1 cellular context compared by ENCODE assay signal in genomic region chr15:98728811-98729160, GRCh38.
TF ChIP-seq lines count a peak whose summit lies in the region.

No MANE protein-coding gene starts in this region.

TF ChIP-seq in HepG2, 621 proteins besides CTCF, POLR2A, EP300 and RAD21 (continued from another document):
- TF ChIP-seq GLMP (CRISPR knock-in tag; IDR thresholded peaks at IDR 0.05; ENCODE audit: borderline replicate concordance) (no peak), TBL1XR1 (IDR thresholded peaks at IDR 0.05; ENCODE audit: borderline replicate concordance, low read length, partially characterized antibody) (no peak), ZNF18 (CRISPR knock-in tag; IDR thresholded peaks at IDR 0.05; ENCODE audit: insufficient replicate concordance) (no peak), SMARCE1 (IDR thresholded peaks at IDR 0.05; ENCODE audit: borderline replicate concordance) (no peak), MIER2 (CRISPR knock-in tag; IDR thresholded peaks at IDR 0.05) (no peak), FOXO1 (CRISPR knock-in tag; IDR thresholded peaks at IDR 0.05) (no peak), PBX2 (CRISPR knock-in tag; IDR thresholded peaks at IDR 0.05) (no peak), ZNF333 (CRISPR knock-in tag; IDR thresholded peaks at IDR 0.05; ENCODE audit: borderline replicate concordance) (no peak), ZC3H13 (CRISPR knock-in tag; IDR thresholded peaks at IDR 0.05) (no peak), SNAPC2 (CRISPR knock-in tag; IDR thresholded peaks at IDR 0.05) (no peak), SMYD3 (CRISPR knock-in tag; IDR thresholded peaks at IDR 0.05) (no peak)
